ENCODE assay signal across 9 cellular contexts in genomic region chr18:34352385-34353163, GRCh38.
DNase-seq lines count a peak whose midpoint lies in the region; ATAC-seq, FAIRE-seq and TF ChIP-seq lines count a peak whose summit lies in the region.
"Had no signal": no experiment of that assay in that cellular context is flagged by ENCODE, and none has a peak within 500 bp of the region (broad histone marks: within the 10 kb centered on the region; RNA-seq: fewer than 3 reads in every experiment).

No MANE protein-coding gene starts in this region.

- no peaks in the 10 kb centered on the region for H3K36me3 Mint-ChIP-seq in activated naive CD8-positive, alpha-beta T cell treated with anti-CD3 and anti-CD28 coated beads for 36 hours

- no peak overlapping the region for H3K4me3 ChIP-seq in dorsolateral prefrontal cortex

- CTCF ChIA-PET in HEK293T (lab: Yijun Ruan, JAX), result interaction anchor here (0.6 to 1.1 kb wide), 2 partner anchors 275 to 453 kb away, joined by 3 to 5 read pairs; no protein-coding TSS in a partner anchor

- no peak overlapping the region for H3K27ac Mint-ChIP-seq in activated naive CD8-positive, alpha-beta T cell treated with anti-CD3 and anti-CD28 coated beads for 36 hours
- H3K27ac Mint-ChIP-seq: activated CD4-positive, alpha-beta memory T cell treated with anti-CD3 and anti-CD28 coated beads, Interleukin-2, amount 10 ng/mL, durations not matched to agents 7 days and 5 days had no signal

- FAIRE-seq in HTR-8/SVneo (lab: Jason Lieb, UNC), result no peak

- peak in 50 of 56 donors; percentile 12 to 63 (median 40) for TF ChIP-seq CTCF in dorsolateral prefrontal cortex (IDR thresholded peaks at IDR 0.05 in 54 of 56, conservative IDR thresholded peaks at IDR 0.05 in 2 of 56; ENCODE audit: low read depth in 1 of 56, partially characterized antibody in 56 of 56)

- intact Hi-C loops in dorsolateral prefrontal cortex (cut with DNase I), result loop anchor here in 1 of 2 donors (5.0 kb wide), 1 partner anchor 435 kb away; no protein-coding TSS in a partner anchor

- H3K4me3 Mint-ChIP-seq in activated naive CD8-positive, alpha-beta T cell treated with anti-CD3 and anti-CD28 coated beads for 36 hours, result no peak overlapping the region
- H3K4me3 Mint-ChIP-seq: activated CD4-positive, alpha-beta memory T cell treated with anti-CD3 and anti-CD28 coated beads, Interleukin-2, amount 10 ng/mL, durations not matched to agents 7 days and 5 days had no signal

- no peaks in the 10 kb centered on the region for H3K4me1 Mint-ChIP-seq in activated naive CD8-positive, alpha-beta T cell treated with anti-CD3 and anti-CD28 coated beads for 36 hours
- H3K4me1 Mint-ChIP-seq: activated CD4-positive, alpha-beta memory T cell treated with anti-CD3 and anti-CD28 coated beads, Interleukin-2, amount 10 ng/mL, durations not matched to agents 7 days and 5 days had no signal

- no peaks in the 10 kb centered on the region for H3K27me3 ChIP-seq in dorsolateral prefrontal cortex

- H3K27ac ChIP-seq in dorsolateral prefrontal cortex, result peak overlapping the region in 1 of 59 donors; percentile 7

- ATAC-seq in GM21447 (IDR thresholded peaks at IDR 0.05; ENCODE audit: unreplicated experiment), result no peak

- no peaks in the 10 kb centered on the region for H3K9me3 Mint-ChIP-seq in activated naive CD8-positive, alpha-beta T cell treated with anti-CD3 and anti-CD28 coated beads for 36 hours

- peak; percentile 36 for DNase-seq in HEK293T (ENCODE audit: extremely low spot score)
- peak; percentile 88 for DNase-seq in NCI-H2227 (lab: John Stamatoyannopoulos, UW; ENCODE audit: unreplicated experiment)
- DNase-seq in dorsolateral prefrontal cortex, result no peak
- DNase-seq in pons (ENCODE audit: low spot score), result peak; percentile 50
- no peak for DNase-seq in activated naive CD8-positive, alpha-beta T cell treated with anti-CD3 and anti-CD28 coated beads for 36 hours
- DNase-seq in HTR-8/SVneo (ENCODE audit: insufficient read length, low spot score), result no peak
- no peak for DNase-seq in stimulated activated CD8-positive, alpha-beta memory T cell treated with anti-CD3 and anti-CD28 coated beads, Interleukin-4, amount 100 ng/mL, for 48 hours
- DNase-seq: activated CD4-positive, alpha-beta memory T cell treated with anti-CD3 and anti-CD28 coated beads, Interleukin-2, amount 10 ng/mL, durations not matched to agents 7 days and 5 days had no signal

- no peaks in the 10 kb centered on the region for H3K27me3 Mint-ChIP-seq in activated naive CD8-positive, alpha-beta T cell treated with anti-CD3 and anti-CD28 coated beads for 36 hours
- H3K27me3 Mint-ChIP-seq: activated CD4-positive, alpha-beta memory T cell treated with anti-CD3 and anti-CD28 coated beads, Interleukin-2, amount 10 ng/mL, durations not matched to agents 7 days and 5 days had no signal

- POLR2A ChIA-PET in HEK293T (lab: Yijun Ruan, JAX), result no interaction called here

TF ChIP-seq in HEK293T, 16 proteins besides CTCF, POLR2A, EP300 and RAD21:
- no peak for TF ChIP-seq LEF1 (IDR thresholded peaks at IDR 0.05; ENCODE audit: borderline replicate concordance)

Comparison
In these comparisons a context has a peak if more than half of its experiments do, and no peak if none do; other contexts are left out.
1. DNase-seq: peak in HEK293T (single experiment), NCI-H2227 (single experiment) and pons (single experiment); none in dorsolateral prefrontal cortex (0 of 10), activated naive CD8-positive, alpha-beta T cell treated with anti-CD3 and anti-CD28 coated beads for 36 hours (single experiment), HTR-8/SVneo (single experiment) and stimulated activated CD8-positive, alpha-beta memory T cell treated with anti-CD3 and anti-CD28 coated beads, Interleukin-4, amount 100 ng/mL, for 48 hours (single experiment).